In genomic region chr7:140010194-140010895, GRCh38 we compare ENCODE assay signal across 1 cellular context.
TF ChIP-seq lines count a peak whose summit lies in the region.

No MANE protein-coding gene starts in this region.

TF ChIP-seq in WTC11, 78 proteins besides CTCF, POLR2A, EP300 and RAD21 (continued from another document):
- TF ChIP-seq USF1 (CRISPR knock-in tag; IDR thresholded peaks at IDR 0.05) = no peak
- TF ChIP-seq IRF2 (CRISPR knock-in tag; IDR thresholded peaks at IDR 0.05; ENCODE audit: borderline replicate concordance, low read depth) = no peak
- TF ChIP-seq EMX1 (CRISPR knock-in tag; IDR thresholded peaks at IDR 0.05) = no peak
- TF ChIP-seq NR1H2 (CRISPR knock-in tag; IDR thresholded peaks at IDR 0.05) = no peak
- no peak for TF ChIP-seq AR (CRISPR knock-in tag; IDR thresholded peaks at IDR 0.05)
